12 cellular contexts compared by ENCODE assay signal in genomic region chr2:135986507-135986906, GRCh38. TPM values are rescaled to one million over a fixed set of nuclear protein-coding genes. Genes with fewer than 3 reads are reported as not detected.
DNase-seq lines count a peak whose midpoint lies in the region; ATAC-seq and TF ChIP-seq lines count a peak whose summit lies in the region.
"Had no signal": no experiment of that assay in that cellular context is flagged by ENCODE, and none has a peak within 500 bp of the region (broad histone marks: within the 10 kb centered on the region; RNA-seq: fewer than 3 reads in every experiment).

No MANE protein-coding gene starts in this region.

- no peaks in the 10 kb centered on the region for H3K27me3 Mint-ChIP-seq in CD4-positive, alpha-beta memory T cell
- no peaks in the 10 kb centered on the region for H3K27me3 Mint-ChIP-seq in activated CD8-positive, alpha-beta T cell treated with anti-CD3 and anti-CD28 coated beads, Interleukin-2, amount 10 ng/mL, durations not matched to agents 7 days and 5 days (ENCODE audit: low read depth)
- H3K27me3 Mint-ChIP-seq in naive thymus-derived CD4-positive, alpha-beta T cell: no peaks in the 10 kb centered on the region

- intact Hi-C loops in CD4-positive, alpha-beta memory T cell (cut with micrococcal nuclease): no loop called here
- intact Hi-C loops in naive thymus-derived CD4-positive, alpha-beta T cell (cut with micrococcal nuclease): loop anchor here (5.0 to 10.0 kb wide), 2 partner anchors 251 to 452 kb away; partner anchors contain the start of genes R3HDM1 (in 1 of the 2) and ZRANB3 (in 1 of the 2)

- no peaks in the 10 kb centered on the region for H3K9me3 Mint-ChIP-seq in CD4-positive, alpha-beta memory T cell
- no peaks in the 10 kb centered on the region for H3K9me3 Mint-ChIP-seq in activated CD8-positive, alpha-beta T cell treated with anti-CD3 and anti-CD28 coated beads, Interleukin-2, amount 10 ng/mL, durations not matched to agents 7 days and 5 days (ENCODE audit: insufficient read depth)
- peaks cover 0 to 9% (median 0%) of the 10 kb centered on the region in 11 donors for H3K9me3 Mint-ChIP-seq in naive thymus-derived CD4-positive, alpha-beta T cell

- peak overlapping the region; percentile 96 to 100 (median 99) for H3K27ac Mint-ChIP-seq in CD4-positive, alpha-beta memory T cell
- H3K27ac Mint-ChIP-seq in activated CD8-positive, alpha-beta T cell treated with anti-CD3 and anti-CD28 coated beads, Interleukin-2, amount 10 ng/mL, durations not matched to agents 7 days and 5 days: peak overlapping the region; percentile 98
- H3K27ac Mint-ChIP-seq in naive thymus-derived CD4-positive, alpha-beta T cell: peak overlapping the region; percentile 98 to 99 (median 98)

- H3K36me3 ChIP-seq in CD4-positive, alpha-beta memory T cell (ENCODE audit: insufficient read depth, low read length): no peaks in the 10 kb centered on the region
- H3K36me3 ChIP-seq in naive thymus-derived CD4-positive, alpha-beta T cell (ENCODE audit: control insufficient read depth in 2 of 3, insufficient read depth in 3 of 3, low read length in 3 of 3): peaks cover 0 to 12% (median 0%) of the 10 kb centered on the region in 3 experiments

- H3K4me3 Mint-ChIP-seq in CD4-positive, alpha-beta memory T cell: peak overlapping the region; percentile 95 to 99 (median 98)
- H3K4me3 Mint-ChIP-seq in activated CD8-positive, alpha-beta T cell treated with anti-CD3 and anti-CD28 coated beads, Interleukin-2, amount 10 ng/mL, durations not matched to agents 7 days and 5 days: peak overlapping the region; percentile 89
- peak overlapping the region; percentile 90 to 99 (median 97) for H3K4me3 Mint-ChIP-seq in naive thymus-derived CD4-positive, alpha-beta T cell

- H3K9me3 ChIP-seq in CD4-positive, alpha-beta memory T cell (ENCODE audit: control insufficient read depth in 1 of 2, low read length in 2 of 2): no peaks in the 10 kb centered on the region
- H3K9me3 ChIP-seq in naive thymus-derived CD4-positive, alpha-beta T cell (ENCODE audit: control insufficient read depth in 2 of 3, low read length in 3 of 3): no peaks in the 10 kb centered on the region
- H3K9me3 ChIP-seq: mucosa of descending colon had no signal

- POLR2A ChIA-PET in CD4-positive, alpha-beta memory T cell (lab: Charles Lee; ENCODE audit: partially characterized antibody): interaction anchor here (0.6 to 3.5 kb wide), 16 partner anchors 11 to 340 kb away, joined by 3 to 29 read pairs (median 6); no protein-coding TSS in a partner anchor
- POLR2A ChIA-PET in activated CD8-positive, alpha-beta T cell treated with anti-CD3 and anti-CD28 coated beads, Interleukin-2, amount 10 ng/mL, durations not matched to agents 7 days and 5 days (lab: Charles Lee): interaction anchor here (0.8 to 2.7 kb wide), 12 partner anchors 11 to 150 kb away, joined by 3 to 18 read pairs (median 6); no protein-coding TSS in a partner anchor
- POLR2A ChIA-PET in naive thymus-derived CD4-positive, alpha-beta T cell (lab: Charles Lee): interaction anchor here (0.6 to 2.1 kb wide), 7 partner anchors 10 to 133 kb away, joined by 3 to 9 read pairs (median 4); no protein-coding TSS in a partner anchor

- CTCF ChIA-PET in CD4-positive, alpha-beta memory T cell (lab: Charles Lee; ENCODE audit: partially characterized antibody): interaction anchor here (1.0 to 1.7 kb wide), 6 partner anchors 11 to 390 kb away, joined by 3 to 5 read pairs (median 4); no protein-coding TSS in a partner anchor
- CTCF ChIA-PET in activated CD8-positive, alpha-beta T cell treated with anti-CD3 and anti-CD28 coated beads, Interleukin-2, amount 10 ng/mL, durations not matched to agents 7 days and 5 days (lab: Charles Lee): interaction anchor here (1.2 to 1.6 kb wide), 7 partner anchors 10 to 73 kb away, joined by 3 to 8 read pairs (median 4); no protein-coding TSS in a partner anchor
- CTCF ChIA-PET in naive thymus-derived CD4-positive, alpha-beta T cell (lab: Charles Lee): interaction anchor here (0.6 kb wide), 2 partner anchors 150 to 393 kb away, joined by 3 read pairs; no protein-coding TSS in a partner anchor

- no peak for ATAC-seq in activated CD8-positive, alpha-beta T cell treated with anti-CD3 and anti-CD28 coated beads, Interleukin-2, amount 10 ng/mL, durations not matched to agents 7 days and 5 days
- ATAC-seq in naive thymus-derived CD4-positive, alpha-beta T cell: no peak

- peaks cover 18 to 50% (median 27%) of the 10 kb centered on the region in 4 donors for H3K4me1 Mint-ChIP-seq in CD4-positive, alpha-beta memory T cell
- H3K4me1 Mint-ChIP-seq in activated CD8-positive, alpha-beta T cell treated with anti-CD3 and anti-CD28 coated beads, Interleukin-2, amount 10 ng/mL, durations not matched to agents 7 days and 5 days (ENCODE audit: low read depth): peaks cover 44% of the 10 kb centered on the region
- peaks cover 11 to 55% (median 45%) of the 10 kb centered on the region in 7 donors for H3K4me1 Mint-ChIP-seq in naive thymus-derived CD4-positive, alpha-beta T cell

- no peak overlapping the region for H3K4me3 ChIP-seq in CD4-positive, alpha-beta memory T cell (ENCODE audit: low read length in 2 of 2)
- peak overlapping the region; percentile 84 for H3K4me3 ChIP-seq in GM12865 (ENCODE audit: low read depth, low read length)
- peak overlapping the region; percentile 82 for H3K4me3 ChIP-seq in naive thymus-derived CD4-positive, alpha-beta T cell (ENCODE audit: low read length)

- H3K27ac ChIP-seq in CD4-positive, alpha-beta memory T cell (ENCODE audit: low read depth, low read length): peak overlapping the region; percentile 99
- H3K27ac ChIP-seq in naive thymus-derived CD4-positive, alpha-beta T cell (ENCODE audit: low read depth, low read length): peak overlapping the region; percentile 95

- DNase-seq in CD4-positive, alpha-beta memory T cell: no peak
- DNase-seq in GM12865 (ENCODE audit: low read depth) (no peak), cerebellar nuclear complex (lab: John Stamatoyannopoulos, UW) (no peak), KG1 (lab: John Stamatoyannopoulos, UW) (no peak)
- DNase-seq in activated CD8-positive, alpha-beta T cell treated with anti-CD3 and anti-CD28 coated beads, Interleukin-2, amount 10 ng/mL, durations not matched to agents 7 days and 5 days: no peak
- no peak for DNase-seq in naive thymus-derived CD4-positive, alpha-beta T cell
- DNase-seq in central memory CD4-positive, alpha-beta T cell: no peak
- DNase-seq: dermis blood vessel endothelial cell, EL, mucosa of descending colon, NCI-H526 treated with DMSO at 0.1 percent for 48 hours, small intestine had no signal

- no peak for TF ChIP-seq CTCF in GM12865 (IDR thresholded peaks at IDR 0.05; ENCODE audit: insufficient read depth, low read depth, low read length, missing control alignments)

- peaks cover 30% of the 10 kb centered on the region for H3K4me1 ChIP-seq in CD4-positive, alpha-beta memory T cell (ENCODE audit: insufficient read depth, low read length)
- peaks cover 0 to 21% of the 10 kb centered on the region in 2 donors for H3K4me1 ChIP-seq in naive thymus-derived CD4-positive, alpha-beta T cell (ENCODE audit: control insufficient read depth in 2 of 2, insufficient read depth in 2 of 2, low read length in 2 of 2)

- H3K27me3 ChIP-seq in CD4-positive, alpha-beta memory T cell (ENCODE audit: insufficient read depth, low read length): no peaks in the 10 kb centered on the region
- H3K27me3 ChIP-seq in naive thymus-derived CD4-positive, alpha-beta T cell (ENCODE audit: control insufficient read depth in 2 of 2, insufficient read depth in 2 of 2, low read length in 2 of 2): no peaks in the 10 kb centered on the region

- H3K36me3 Mint-ChIP-seq in CD4-positive, alpha-beta memory T cell: peaks cover 0 to 18% of the 10 kb centered on the region in 2 donors
- peaks cover 39% of the 10 kb centered on the region for H3K36me3 Mint-ChIP-seq in activated CD8-positive, alpha-beta T cell treated with anti-CD3 and anti-CD28 coated beads, Interleukin-2, amount 10 ng/mL, durations not matched to agents 7 days and 5 days (ENCODE audit: low read depth)
- H3K36me3 Mint-ChIP-seq in naive thymus-derived CD4-positive, alpha-beta T cell: peaks cover 0 to 48% (median 4%) of the 10 kb centered on the region in 5 donors

RNA-seq across cellular contexts. Expression of gene DARS1, which starts 1.1 kb away (rescaled TPM):
- 10 to 100 TPM; 84.9 to 90.1 TPM for total RNA-seq in CD4-positive, alpha-beta memory T cell
- 100 to 1,000 TPM; 109 to 230 TPM for polyA plus RNA-seq in CD4-positive, alpha-beta memory T cell
- 100 to 1,000 TPM; 139 to 148 TPM for total RNA-seq in activated CD8-positive, alpha-beta T cell treated with anti-CD3 and anti-CD28 coated beads, Interleukin-2, amount 10 ng/mL, durations not matched to agents 7 days and 5 days
- 100 to 1,000 TPM in 1 of 5 experiments, 10 to 100 TPM in 4; 45.3 to 140 (median 63.4) TPM for total RNA-seq in naive thymus-derived CD4-positive, alpha-beta T cell
- 100 to 1,000 TPM; 102 to 124 TPM for polyA plus RNA-seq in naive thymus-derived CD4-positive, alpha-beta T cell

Comparison
In these comparisons a context has a peak if more than half of its experiments do, and no peak if none do; other contexts are left out.
1. H3K4me3 ChIP-seq: peak in GM12865 (single experiment) and naive thymus-derived CD4-positive, alpha-beta T cell (single experiment); none in CD4-positive, alpha-beta memory T cell (0 of 2).
2. Peak in every context shown above with its lines, with median percentiles within 50 percentile points of each other: H3K27ac Mint-ChIP-seq and H3K4me3 Mint-ChIP-seq.